In the genomic region with DNA sequence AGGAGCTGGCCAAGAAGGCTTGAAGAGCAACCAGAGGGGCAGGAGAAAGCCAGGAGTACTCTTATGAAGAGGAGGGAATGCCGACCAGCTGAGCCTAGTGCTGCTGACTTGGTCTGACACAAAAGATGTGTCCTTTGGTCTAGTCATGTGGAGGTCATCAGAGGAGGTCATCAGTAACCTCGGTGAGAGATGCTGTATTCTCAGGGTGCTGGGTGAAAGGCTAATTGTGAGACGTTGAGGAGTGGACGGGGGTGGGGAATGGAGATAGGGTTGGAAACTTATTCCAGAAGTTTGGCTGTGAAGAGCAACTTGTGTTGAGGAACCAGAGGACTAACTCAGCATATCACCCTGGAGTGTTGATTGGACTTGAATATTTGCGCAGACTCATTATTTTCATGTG, we compare ENCODE assay signal across 28 cellular contexts. TPM values are rescaled to one million over a fixed set of nuclear protein-coding genes. Genes with fewer than 3 reads are reported as not detected.
DNase-seq lines count a peak whose midpoint lies in the region; ATAC-seq and TF ChIP-seq lines count a peak whose summit lies in the region.
"Had no signal": no experiment of that assay in that cellular context is flagged by ENCODE, and none has a peak within 500 bp of the region (broad histone marks: within the 10 kb centered on the region; RNA-seq: fewer than 3 reads in every experiment).

No MANE protein-coding gene starts in this region.

- TF ChIP-seq CTCF in heart left ventricle (IDR thresholded peaks at IDR 0.05) (no peak), HEK293 (tag by site-specific recombination; IDR thresholded peaks at IDR 0.05) (no peak), gastroesophageal sphincter (IDR thresholded peaks at IDR 0.05) (no peak)

- H3K27me3 ChIP-seq in heart left ventricle (no peaks in the 10 kb centered on the region), gastroesophageal sphincter (no peaks in the 10 kb centered on the region)
- H3K27me3 ChIP-seq: BLaER1, brain microvascular endothelial cell, uterus had no signal

- no peaks in the 10 kb centered on the region for H3K27me3 Mint-ChIP-seq in stimulated activated memory B cell treated with anti-CD40 and anti-IgM and Interleukin-4, amounts not matched to agents 10 μg/mL and 1 μg/mL and 100 μg/mL, for 72 hours
- H3K27me3 Mint-ChIP-seq: activated CD4-positive, alpha-beta memory T cell treated with anti-CD3 and anti-CD28 coated beads, Interleukin-2, amount 10 ng/mL, durations not matched to agents 7 days and 5 days had no signal

- H3K27ac Mint-ChIP-seq in stimulated activated memory B cell treated with anti-CD40 and anti-IgM and Interleukin-4, amounts not matched to agents 10 μg/mL and 1 μg/mL and 100 μg/mL, for 72 hours, result peak overlapping the region; percentile 42
- H3K27ac Mint-ChIP-seq: activated CD4-positive, alpha-beta memory T cell treated with anti-CD3 and anti-CD28 coated beads, Interleukin-2, amount 10 ng/mL, durations not matched to agents 7 days and 5 days had no signal

- intact Hi-C loops in heart left ventricle (cut with DNase I) (loop anchor here in 3 of 10 donors (2.0 to 10.0 kb wide), 3 partner anchors 50 to 62 kb away; no protein-coding TSS in a partner anchor), left cardiac atrium (cut with DNase I) (loop anchor here (5.0 to 10.0 kb wide), 3 partner anchors 60 to 82 kb away; no protein-coding TSS in a partner anchor)

- no peaks in the 10 kb centered on the region for H3K9me3 ChIP-seq in heart left ventricle
- no peaks in the 10 kb centered on the region for H3K9me3 ChIP-seq in HEK293 (ENCODE audit: control insufficient read depth, insufficient read depth, low read depth, low read length)
- H3K9me3 ChIP-seq in gastroesophageal sphincter, result no peaks in the 10 kb centered on the region
- H3K9me3 ChIP-seq: BLaER1, psoas muscle, uterus had no signal

- TF ChIP-seq EP300 in gastroesophageal sphincter (IDR thresholded peaks at IDR 0.05), result no peak

- H3K36me3 Mint-ChIP-seq in stimulated activated memory B cell treated with anti-CD40 and anti-IgM and Interleukin-4, amounts not matched to agents 10 μg/mL and 1 μg/mL and 100 μg/mL, for 72 hours, result peaks cover 4% of the 10 kb centered on the region

- H3K27ac ChIP-seq in heart left ventricle (peak overlapping the region in 9 of 12 donors; percentile 27 to 69 (median 52)), HEK293 (ENCODE audit: extremely low read depth, low read depth, low read length) (no peak overlapping the region), gastroesophageal sphincter (peak overlapping the region in 3 of 4 donors; percentile 33 to 66 (median 42))
- H3K27ac ChIP-seq: BLaER1, brain microvascular endothelial cell, PC-9, psoas muscle, skin epidermis, uterus had no signal

- H3K4me1 ChIP-seq in heart left ventricle, result peaks cover 0 to 81% (median 43%) of the 10 kb centered on the region in 12 donors
- H3K4me1 ChIP-seq in HEK293 (ENCODE audit: control insufficient read depth, insufficient read depth, low read length), result peaks cover 29% of the 10 kb centered on the region
- peaks cover 0 to 87% (median 20%) of the 10 kb centered on the region in 3 donors for H3K4me1 ChIP-seq in gastroesophageal sphincter

- POLR2A ChIA-PET in HEK293 (lab: Yijun Ruan, JAX), result interaction anchor here (1.1 kb wide), 1 partner anchor 12 kb away, joined by 4 read pairs; no protein-coding TSS in a partner anchor

- no peak for ATAC-seq in heart left ventricle
- no peak for ATAC-seq in left cardiac atrium
- no peak for ATAC-seq in gastroesophageal sphincter
- no peak for ATAC-seq in stimulated activated memory B cell treated with anti-CD40 and anti-IgM and Interleukin-4, amounts not matched to agents 10 μg/mL and 1 μg/mL and 100 μg/mL, for 72 hours

- 57 to 64% (median 58%) methylated on average over 5 of the region's 5 CpGs for WGBS in heart left ventricle, 4 donors
- WGBS in gastroesophageal sphincter (ENCODE audit: low coverage in 1 of 2), 2 donors, result 61 to 67% methylated on average over 4 to 5 of the region's 5 CpGs

- no peaks in the 10 kb centered on the region for H3K9me3 Mint-ChIP-seq in stimulated activated memory B cell treated with anti-CD40 and anti-IgM and Interleukin-4, amounts not matched to agents 10 μg/mL and 1 μg/mL and 100 μg/mL, for 72 hours
- H3K9me3 Mint-ChIP-seq: activated CD4-positive, alpha-beta memory T cell treated with anti-CD3 and anti-CD28 coated beads, Interleukin-2, amount 10 ng/mL, durations not matched to agents 7 days and 5 days had no signal

- H3K4me1 Mint-ChIP-seq in stimulated activated memory B cell treated with anti-CD40 and anti-IgM and Interleukin-4, amounts not matched to agents 10 μg/mL and 1 μg/mL and 100 μg/mL, for 72 hours, result peaks cover 64% of the 10 kb centered on the region

- H3K36me3 ChIP-seq in heart left ventricle, result peaks cover 0 to 9% (median 4%) of the 10 kb centered on the region in 9 donors
- peaks cover under 1 to 8% of the 10 kb centered on the region in 2 experiments; a peak in 1 of 3 replicates for H3K36me3 ChIP-seq in HEK293 (ENCODE audit: control insufficient read depth in 2 of 2, insufficient read depth in 1 of 2, low read length in 2 of 2)
- H3K36me3 ChIP-seq in gastroesophageal sphincter, result peaks cover 0 to 10% of the 10 kb centered on the region in 2 donors
- H3K36me3 ChIP-seq: brain microvascular endothelial cell, uterus had no signal

- H3K4me3 ChIP-seq in heart left ventricle (no peak overlapping the region), HEK293 (ENCODE audit: low read depth, low read length) (no peak overlapping the region), gastroesophageal sphincter (no peak overlapping the region)
- H3K4me3 ChIP-seq: BLaER1, PC-9, psoas muscle, skin epidermis, uterus had no signal

- CTCF ChIA-PET in HEK293 (lab: Yijun Ruan, JAX), result interaction anchor here (1.1 kb wide), 1 partner anchor 11 kb away, joined by 3 read pairs; no protein-coding TSS in a partner anchor

- TF ChIP-seq POLR2A in heart left ventricle (IDR thresholded peaks at IDR 0.05) (no peak), gastroesophageal sphincter (IDR thresholded peaks at IDR 0.05) (no peak)

- no peak overlapping the region for H3K4me3 Mint-ChIP-seq in stimulated activated memory B cell treated with anti-CD40 and anti-IgM and Interleukin-4, amounts not matched to agents 10 μg/mL and 1 μg/mL and 100 μg/mL, for 72 hours
- H3K4me3 Mint-ChIP-seq: activated CD4-positive, alpha-beta memory T cell treated with anti-CD3 and anti-CD28 coated beads, Interleukin-2, amount 10 ng/mL, durations not matched to agents 7 days and 5 days had no signal

- no peak for DNase-seq in heart left ventricle
- no peak for DNase-seq in left cardiac atrium
- no peak for DNase-seq in NCI-H748 (lab: John Stamatoyannopoulos, UW; ENCODE audit: unreplicated experiment)
- no peak for DNase-seq in NK-92 (lab: John Stamatoyannopoulos, UW; ENCODE audit: unreplicated experiment)
- no peak for DNase-seq in putamen (ENCODE audit: low spot score)
- DNase-seq: ACHN; activated CD4-positive, alpha-beta memory T cell treated with anti-CD3 and anti-CD28 coated beads, Interleukin-2, amount 10 ng/mL, durations not matched to agents 7 days and 5 days; activated CD4-positive, CD25-positive, alpha-beta regulatory T cell treated with anti-CD3 and anti-CD28 coated beads, Interleukin-2, amount 50 U/mL, for 72 hours; activated effector memory CD4-positive, alpha-beta T cell treated with anti-CD3 and anti-CD28 coated beads, Interleukin-2, amount 50 U/mL, for 16 hours; brain microvascular endothelial cell; effector memory CD4-positive, alpha-beta T cell; erythroblast; foreskin fibroblast; hippocampal formation; KBM-7; midbrain; MV-4-11; NK-92 treated with Interleukin-12 subunit alpha and Interleukin-12 subunit beta, amount 100 ng/mL, for 24 hours; PC-9; psoas muscle; SIG-M5; substantia nigra; uterus had no signal

TF ChIP-seq in HEK293, 187 proteins besides CTCF, POLR2A, EP300 and RAD21 (continues in another document):
- TF ChIP-seq, protein P1, sequence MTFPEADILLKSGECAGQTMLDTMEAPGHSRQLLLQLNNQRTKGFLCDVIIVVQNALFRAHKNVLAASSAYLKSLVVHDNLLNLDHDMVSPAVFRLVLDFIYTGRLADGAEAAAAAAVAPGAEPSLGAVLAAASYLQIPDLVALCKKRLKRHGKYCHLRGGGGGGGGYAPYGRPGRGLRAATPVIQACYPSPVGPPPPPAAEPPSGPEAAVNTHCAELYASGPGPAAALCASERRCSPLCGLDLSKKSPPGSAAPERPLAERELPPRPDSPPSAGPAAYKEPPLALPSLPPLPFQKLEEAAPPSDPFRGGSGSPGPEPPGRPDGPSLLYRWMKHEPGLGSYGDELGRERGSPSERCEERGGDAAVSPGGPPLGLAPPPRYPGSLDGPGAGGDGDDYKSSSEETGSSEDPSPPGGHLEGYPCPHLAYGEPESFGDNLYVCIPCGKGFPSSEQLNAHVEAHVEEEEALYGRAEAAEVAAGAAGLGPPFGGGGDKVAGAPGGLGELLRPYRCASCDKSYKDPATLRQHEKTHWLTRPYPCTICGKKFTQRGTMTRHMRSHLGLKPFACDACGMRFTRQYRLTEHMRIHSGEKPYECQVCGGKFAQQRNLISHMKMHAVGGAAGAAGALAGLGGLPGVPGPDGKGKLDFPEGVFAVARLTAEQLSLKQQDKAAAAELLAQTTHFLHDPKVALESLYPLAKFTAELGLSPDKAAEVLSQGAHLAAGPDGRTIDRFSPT (tag by site-specific recombination; IDR thresholded peaks at IDR 0.05), result no peak
- TF ChIP-seq ZNF629 (tag by site-specific recombination; IDR thresholded peaks at IDR 0.05) (no peak), ZBTB48 (tag by site-specific recombination; IDR thresholded peaks at IDR 0.05) (no peak), ZNF776 (tag by site-specific recombination; IDR thresholded peaks at IDR 0.05; ENCODE audit: borderline replicate concordance) (no peak), ZNF561 (tag by site-specific recombination; IDR thresholded peaks at IDR 0.05; ENCODE audit: borderline replicate concordance) (no peak), ZNF302 (tag by site-specific recombination; IDR thresholded peaks at IDR 0.05; ENCODE audit: low read depth) (no peak), ZBTB8A (tag by site-specific recombination; IDR thresholded peaks at IDR 0.05) (no peak)
- TF ChIP-seq, protein P2, sequence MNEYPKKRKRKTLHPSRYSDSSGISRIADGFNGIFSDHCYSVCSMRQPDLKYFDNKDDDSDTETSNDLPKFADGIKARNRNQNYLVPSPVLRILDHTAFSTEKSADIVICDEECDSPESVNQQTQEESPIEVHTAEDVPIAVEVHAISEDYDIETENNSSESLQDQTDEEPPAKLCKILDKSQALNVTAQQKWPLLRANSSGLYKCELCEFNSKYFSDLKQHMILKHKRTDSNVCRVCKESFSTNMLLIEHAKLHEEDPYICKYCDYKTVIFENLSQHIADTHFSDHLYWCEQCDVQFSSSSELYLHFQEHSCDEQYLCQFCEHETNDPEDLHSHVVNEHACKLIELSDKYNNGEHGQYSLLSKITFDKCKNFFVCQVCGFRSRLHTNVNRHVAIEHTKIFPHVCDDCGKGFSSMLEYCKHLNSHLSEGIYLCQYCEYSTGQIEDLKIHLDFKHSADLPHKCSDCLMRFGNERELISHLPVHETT (tag by site-specific recombination; IDR thresholded peaks at IDR 0.05), result no peak

RNA-seq across cellular contexts. Expression of a gene that starts 5.5 kb away (rescaled TPM):
- total RNA-seq in heart left ventricle (10 to 100 TPM; 21.5 to 42.2 (median 26.8) TPM), left cardiac atrium (10 to 100 TPM; 23.1 to 29.4 TPM), gastroesophageal sphincter (10 to 100 TPM; 44.5 to 68.6 (median 65.6) TPM)
- polyA plus RNA-seq in heart left ventricle, result 10 to 100 TPM; 12.0 to 22.6 TPM
